Comparison of ENCODE assay signal across 8 cellular contexts in the genomic region with DNA sequence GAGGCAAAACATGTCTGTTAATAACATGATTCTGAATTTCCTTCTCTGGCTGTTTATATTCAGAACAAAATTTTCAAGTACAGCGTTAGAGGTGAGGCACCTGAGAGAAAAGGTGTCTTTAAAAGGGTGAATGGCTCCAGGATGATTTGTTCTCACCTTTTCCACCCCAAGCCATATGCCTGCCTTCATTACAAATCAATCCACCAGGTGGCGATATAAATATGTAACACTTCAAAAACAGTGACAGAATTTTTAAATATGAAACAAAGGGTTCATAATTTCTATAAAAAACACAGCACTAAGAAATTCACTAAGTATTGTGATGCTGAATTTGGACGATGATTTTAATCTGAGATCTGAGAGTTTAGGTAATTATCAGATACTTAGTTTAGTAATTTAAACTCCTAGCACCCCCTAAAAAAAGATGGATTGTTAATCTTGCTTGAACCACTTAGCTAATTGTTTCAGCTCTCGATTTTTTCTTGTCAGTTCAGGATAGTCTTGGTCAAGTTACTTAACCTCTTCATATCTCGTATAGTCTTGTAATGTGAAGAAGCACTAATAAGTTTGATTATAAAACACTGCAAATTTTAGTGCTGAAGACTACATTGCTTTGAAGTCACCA.
DNase-seq lines count a peak whose midpoint lies in the region; ATAC-seq and TF ChIP-seq lines count a peak whose summit lies in the region.

No MANE protein-coding gene starts in this region.

- H3K9me3 Mint-ChIP-seq in immature natural killer cell: peaks cover 0 to 10% (median 0%) of the 10 kb centered on the region in 6 donors

- H3K4me2 ChIP-seq in DND-41 (ENCODE audit: insufficient read depth, low read length): no peak overlapping the region
- no peak overlapping the region for H3K4me2 ChIP-seq in hepatocyte

- intact Hi-C loops in Right ventricle myocardium inferior (cut with DNase I): no loop called here

- peaks cover 2 to 4% (median 4%) of the 10 kb centered on the region in 3 donors for H3K27me3 Mint-ChIP-seq in immature natural killer cell (ENCODE audit: low read depth in 3 of 3)

- no peaks in the 10 kb centered on the region for H3K36me3 ChIP-seq in DND-41 (ENCODE audit: insufficient read depth, low read length)
- H3K36me3 ChIP-seq in hepatocyte (replicated peaks; ENCODE audit: insufficient read depth, low read depth): no peaks in the 10 kb centered on the region

- H2AFZ ChIP-seq in DND-41 (ENCODE audit: low read depth, low read length): no peak overlapping the region
- no peak overlapping the region for H2AFZ ChIP-seq in hepatocyte

- H3K9me3 ChIP-seq in DND-41 (ENCODE audit: insufficient read depth, low read length, severe bottlenecking) (no peaks in the 10 kb centered on the region), hepatocyte (ENCODE audit: low read depth) (no peaks in the 10 kb centered on the region)

- H3K4me3 ChIP-seq in DND-41 (ENCODE audit: low read depth in 1 of 2, low read length in 2 of 2) (no peak overlapping the region), hepatocyte (no peak overlapping the region)

- DNase-seq in DND-41: peak; percentile 7
- DNase-seq in GM20000 (ENCODE audit: low spot score): peak; percentile 21
- peak; percentile 44 for DNase-seq in KBM-7
- DNase-seq in SW480 (ENCODE audit: low spot score): peak; percentile 28
- DNase-seq in hepatocyte (ENCODE audit: low spot score): peak; percentile 63
- DNase-seq in immature natural killer cell: no peak
- no peak for DNase-seq in Right ventricle myocardium inferior (ENCODE audit: missing footprints)

- H3K9ac ChIP-seq in DND-41 (ENCODE audit: low read depth, low read length): no peak overlapping the region

- no peaks in the 10 kb centered on the region for H3K79me2 ChIP-seq in DND-41 (ENCODE audit: insufficient read depth, low read length)
- no peaks in the 10 kb centered on the region for H3K79me2 ChIP-seq in hepatocyte

- H3K4me3 Mint-ChIP-seq in immature natural killer cell: no peak overlapping the region

- H3K4me1 Mint-ChIP-seq in immature natural killer cell: no peaks in the 10 kb centered on the region

- in situ Hi-C loops in KBM-7 (cut with MboI; ENCODE audit: low pct_unique_long_range_greater_than_20kb, low sequenced_read_pairs): no loop called here

- WGBS in hepatocyte (ENCODE audit: low lambda C conversion rate, missing lambda C conversion rate): 18% methylated on average over 5 of the region's 5 CpGs

- no peaks in the 10 kb centered on the region for H3K36me3 Mint-ChIP-seq in immature natural killer cell

- no peaks in the 10 kb centered on the region for H3K9me2 ChIP-seq in hepatocyte (replicated peaks; ENCODE audit: insufficient read depth)

- no peaks in the 10 kb centered on the region for H3K27me3 ChIP-seq in DND-41 (ENCODE audit: insufficient read depth, low read length, poor library complexity)
- H3K27me3 ChIP-seq in hepatocyte: no peaks in the 10 kb centered on the region

- peak; percentile 64; the same call in 1 of the 3 replicates for ATAC-seq in DND-41 (ENCODE audit: insufficient read depth, low read depth)
- no peak for ATAC-seq in HG03095 (IDR thresholded peaks at IDR 0.05; ENCODE audit: unreplicated experiment)
- ATAC-seq in Right ventricle myocardium inferior: no peak

- H4K20me1 ChIP-seq in DND-41 (ENCODE audit: insufficient read depth, low read length): no peaks in the 10 kb centered on the region
- H4K20me1 ChIP-seq in hepatocyte (ENCODE audit: insufficient read depth, poor library complexity, severe bottlenecking): no peaks in the 10 kb centered on the region

- H3K4me1 ChIP-seq in DND-41 (ENCODE audit: insufficient read depth, low read length) (no peaks in the 10 kb centered on the region), hepatocyte (ENCODE audit: insufficient read depth) (no peaks in the 10 kb centered on the region)

- TF ChIP-seq CTCF in DND-41 (IDR thresholded peaks at IDR 0.05; ENCODE audit: borderline replicate concordance, extremely low read depth, low read length, poor library complexity, severe bottlenecking) (peak; percentile 73), GM20000 (IDR thresholded peaks at IDR 0.05; ENCODE audit: extremely low read depth, missing control alignments) (peak; percentile 13), hepatocyte (IDR thresholded peaks at IDR 0.05; ENCODE audit: poor library complexity) (peak; percentile 67)

- no peak overlapping the region for H3K27ac Mint-ChIP-seq in immature natural killer cell

- H3K27ac ChIP-seq in DND-41 (ENCODE audit: low read length): no peak overlapping the region
- H3K27ac ChIP-seq in hepatocyte: no peak overlapping the region

Comparison
In these comparisons a context has a peak if more than half of its experiments do, and no peak if none do; other contexts are left out.
1. DNase-seq: peak in DND-41 (single experiment), GM20000 (single experiment), KBM-7 (single experiment), SW480 (single experiment) and hepatocyte (single experiment); none in immature natural killer cell (0 of 3) and Right ventricle myocardium inferior (single experiment).
2. CTCF ChIP-seq: peak in every context shown above with its lines; median percentile 73 in DND-41; 67 in hepatocyte; 13 in GM20000.